1 cellular context compared by ENCODE assay signal in the genomic region with DNA sequence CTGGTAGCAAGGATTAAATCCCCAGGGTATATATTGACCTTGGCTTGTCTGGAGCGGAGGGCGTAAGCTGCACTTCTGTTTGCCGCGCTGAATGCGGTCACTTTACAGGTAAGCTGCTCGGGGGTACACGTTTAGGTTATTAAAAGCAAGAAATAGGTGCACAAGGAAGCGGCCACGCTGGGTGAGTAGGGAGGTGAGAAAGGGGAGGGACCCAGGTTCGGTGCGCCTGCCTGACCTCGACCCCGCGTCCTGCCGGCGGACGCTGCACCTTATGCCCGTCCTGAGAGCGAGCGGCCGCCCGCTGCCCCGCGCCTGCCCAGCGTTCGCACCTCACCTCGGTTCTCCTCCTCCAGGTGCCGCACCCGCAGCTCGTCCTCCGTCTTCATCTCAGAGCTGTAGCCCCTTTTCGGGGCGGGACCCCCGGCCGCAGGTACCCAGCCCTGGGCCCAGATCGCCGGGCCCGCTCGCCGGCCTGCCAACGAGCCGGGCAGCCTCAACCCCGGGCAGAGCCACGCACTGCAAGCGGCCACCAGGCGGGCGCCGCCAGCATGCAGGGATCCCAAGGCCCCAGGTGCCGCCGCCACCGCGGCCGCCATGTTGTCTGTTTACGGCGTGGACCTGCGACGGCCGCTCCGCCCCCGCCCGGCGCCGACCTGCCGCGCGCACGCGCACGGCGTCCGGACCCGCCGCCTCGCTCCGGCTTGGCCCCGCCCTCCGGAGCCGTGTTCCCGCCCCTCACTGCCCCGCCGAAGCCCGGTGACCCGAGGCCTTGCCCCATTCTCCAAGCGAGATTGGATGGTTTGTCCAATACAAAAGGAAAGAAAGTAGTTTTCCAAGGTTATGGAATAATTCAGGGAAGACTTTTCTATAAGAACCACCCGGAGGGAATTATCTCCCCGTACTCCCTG.
TF ChIP-seq lines count a peak whose summit lies in the region.

Gene AUH (minus strand): TSS at position 625 of the 908 bp plus-strand sequence. CDS start 29 bp downstream, at position 596.

TF ChIP-seq in GM12878, 131 proteins besides CTCF, POLR2A, EP300 and RAD21 (continued from another document and continues in another):
- TF ChIP-seq, protein P1, sequence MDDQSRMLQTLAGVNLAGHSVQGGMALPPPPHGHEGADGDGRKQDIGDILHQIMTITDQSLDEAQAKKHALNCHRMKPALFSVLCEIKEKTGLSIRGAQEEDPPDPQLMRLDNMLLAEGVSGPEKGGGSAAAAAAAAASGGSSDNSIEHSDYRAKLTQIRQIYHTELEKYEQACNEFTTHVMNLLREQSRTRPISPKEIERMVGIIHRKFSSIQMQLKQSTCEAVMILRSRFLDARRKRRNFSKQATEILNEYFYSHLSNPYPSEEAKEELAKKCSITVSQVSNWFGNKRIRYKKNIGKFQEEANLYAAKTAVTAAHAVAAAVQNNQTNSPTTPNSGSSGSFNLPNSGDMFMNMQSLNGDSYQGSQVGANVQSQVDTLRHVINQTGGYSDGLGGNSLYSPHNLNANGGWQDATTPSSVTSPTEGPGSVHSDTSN (IDR thresholded peaks at IDR 0.05; ENCODE audit: insufficient replicate concordance, low read depth, low read length), result no peak
- TF ChIP-seq NR2F1 (conservative IDR thresholded peaks at IDR 0.05) (peak; percentile 86), MYC (IDR thresholded peaks at IDR 0.05; ENCODE audit: insufficient read depth, insufficient read length, insufficient replicate concordance, low read length, severe bottlenecking) (peak; percentile 40), TCF3 (IDR thresholded peaks at IDR 0.05; ENCODE audit: borderline replicate concordance, insufficient read depth, low read depth, low read length) (0 out of 2 replicates have a peak, but pooled peaks have one; percentile 64), YY1 (IDR thresholded peaks at IDR 0.05; ENCODE audit: low read depth, low read length) (peak; percentile 97), CREM (IDR thresholded peaks at IDR 0.05; ENCODE audit: low read depth) (peak; percentile 64), RB1 (IDR thresholded peaks at IDR 0.05; ENCODE audit: borderline replicate concordance) (peak; percentile 65; the same call in 1 of the 2 replicates), JUND (IDR thresholded peaks at IDR 0.05; ENCODE audit: low read depth, low read length) (no peak), CEBPB (IDR thresholded peaks at IDR 0.05; ENCODE audit: borderline replicate concordance in 1 of 2, low read depth in 2 of 2, low read length in 2 of 2) (no peak), ZNF207 (IDR thresholded peaks at IDR 0.05; ENCODE audit: borderline replicate concordance) (0 out of 2 replicates have a peak, but pooled peaks have one; percentile 69), MXI1 (IDR thresholded peaks at IDR 0.05; ENCODE audit: low read depth, low read length) (0 out of 2 replicates have a peak, but pooled peaks have one; percentile 63), ZNF687 (IDR thresholded peaks at IDR 0.05) (peak; percentile 55; the same call in 1 of the 2 replicates), HDAC6 (IDR thresholded peaks at IDR 0.05; ENCODE audit: unreplicated experiment) (no peak), GATAD2B (conservative IDR thresholded peaks at IDR 0.05; ENCODE audit: low read depth) (peak; percentile 79), KAT2A (conservative IDR thresholded peaks at IDR 0.05; ENCODE audit: control insufficient read depth, low read depth, low read length) (no peak), CREB1 (IDR thresholded peaks at IDR 0.05; ENCODE audit: low read depth) (peak; percentile 76; the same call in 1 of the 2 replicates), SRF (IDR thresholded peaks at IDR 0.05; ENCODE audit: low read depth in 2 of 2, low read length in 2 of 2) (peak in 1 of 2 experiments; percentile 41; a peak in 1 of 4 replicates), RCOR1 (conservative IDR thresholded peaks at IDR 0.05; ENCODE audit: low read depth, low read length) (no peak), CBFB (IDR thresholded peaks at IDR 0.05; ENCODE audit: low read depth) (no peak), SMAD1 (IDR thresholded peaks at IDR 0.05; ENCODE audit: low read depth, partially characterized antibody) (no peak), IKZF2 (IDR thresholded peaks at IDR 0.05) (no peak), PAX5 (IDR thresholded peaks at IDR 0.05; ENCODE audit: borderline replicate concordance, low read depth, low read length) (0 out of 2 replicates have a peak, but pooled peaks have one; percentile 25), EGR1 (IDR thresholded peaks at IDR 0.05; ENCODE audit: borderline replicate concordance in 1 of 2, low read depth in 2 of 2, low read length in 2 of 2) (peak in 1 of 2 experiments; percentile 98; a peak in 2 of 3 replicates), ZNF24 (IDR thresholded peaks at IDR 0.05) (no peak), ATF7 (IDR thresholded peaks at IDR 0.05; ENCODE audit: low read depth) (no peak), LARP7 (IDR thresholded peaks at IDR 0.05) (peak; percentile 98), EZH2 (IDR thresholded peaks at IDR 0.05; ENCODE audit: borderline replicate concordance, control insufficient read depth, low read depth, low read length) (no peak), ZBTB40 (IDR thresholded peaks at IDR 0.05; ENCODE audit: borderline replicate concordance) (no peak), ZSCAN29 (IDR thresholded peaks at IDR 0.05) (no peak), ATF2 (IDR thresholded peaks at IDR 0.05; ENCODE audit: low read length) (no peak), SP1 (IDR thresholded peaks at IDR 0.05; ENCODE audit: low read depth, low read length) (peak; percentile 27), FOS (IDR thresholded peaks at IDR 0.05; ENCODE audit: borderline replicate concordance, extremely low read depth, insufficient read length) (no peak)
- TF ChIP-seq, protein P2, sequence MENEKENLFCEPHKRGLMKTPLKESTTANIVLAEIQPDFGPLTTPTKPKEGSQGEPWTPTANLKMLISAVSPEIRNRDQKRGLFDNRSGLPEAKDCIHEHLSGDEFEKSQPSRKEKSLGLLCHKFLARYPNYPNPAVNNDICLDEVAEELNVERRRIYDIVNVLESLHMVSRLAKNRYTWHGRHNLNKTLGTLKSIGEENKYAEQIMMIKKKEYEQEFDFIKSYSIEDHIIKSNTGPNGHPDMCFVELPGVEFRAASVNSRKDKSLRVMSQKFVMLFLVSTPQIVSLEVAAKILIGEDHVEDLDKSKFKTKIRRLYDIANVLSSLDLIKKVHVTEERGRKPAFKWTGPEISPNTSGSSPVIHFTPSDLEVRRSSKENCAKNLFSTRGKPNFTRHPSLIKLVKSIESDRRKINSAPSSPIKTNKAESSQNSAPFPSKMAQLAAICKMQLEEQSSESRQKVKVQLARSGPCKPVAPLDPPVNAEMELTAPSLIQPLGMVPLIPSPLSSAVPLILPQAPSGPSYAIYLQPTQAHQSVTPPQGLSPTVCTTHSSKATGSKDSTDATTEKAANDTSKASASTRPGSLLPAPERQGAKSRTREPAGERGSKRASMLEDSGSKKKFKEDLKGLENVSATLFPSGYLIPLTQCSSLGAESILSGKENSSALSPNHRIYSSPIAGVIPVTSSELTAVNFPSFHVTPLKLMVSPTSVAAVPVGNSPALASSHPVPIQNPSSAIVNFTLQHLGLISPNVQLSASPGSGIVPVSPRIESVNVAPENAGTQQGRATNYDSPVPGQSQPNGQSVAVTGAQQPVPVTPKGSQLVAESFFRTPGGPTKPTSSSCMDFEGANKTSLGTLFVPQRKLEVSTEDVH (IDR thresholded peaks at IDR 0.05; ENCODE audit: low read depth, partially characterized antibody), result no peak
- TF ChIP-seq, protein P3, sequence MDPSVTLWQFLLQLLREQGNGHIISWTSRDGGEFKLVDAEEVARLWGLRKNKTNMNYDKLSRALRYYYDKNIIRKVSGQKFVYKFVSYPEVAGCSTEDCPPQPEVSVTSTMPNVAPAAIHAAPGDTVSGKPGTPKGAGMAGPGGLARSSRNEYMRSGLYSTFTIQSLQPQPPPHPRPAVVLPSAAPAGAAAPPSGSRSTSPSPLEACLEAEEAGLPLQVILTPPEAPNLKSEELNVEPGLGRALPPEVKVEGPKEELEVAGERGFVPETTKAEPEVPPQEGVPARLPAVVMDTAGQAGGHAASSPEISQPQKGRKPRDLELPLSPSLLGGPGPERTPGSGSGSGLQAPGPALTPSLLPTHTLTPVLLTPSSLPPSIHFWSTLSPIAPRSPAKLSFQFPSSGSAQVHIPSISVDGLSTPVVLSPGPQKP (IDR thresholded peaks at IDR 0.05; ENCODE audit: low read depth, low read length), result no peak
- TF ChIP-seq, protein P4, sequence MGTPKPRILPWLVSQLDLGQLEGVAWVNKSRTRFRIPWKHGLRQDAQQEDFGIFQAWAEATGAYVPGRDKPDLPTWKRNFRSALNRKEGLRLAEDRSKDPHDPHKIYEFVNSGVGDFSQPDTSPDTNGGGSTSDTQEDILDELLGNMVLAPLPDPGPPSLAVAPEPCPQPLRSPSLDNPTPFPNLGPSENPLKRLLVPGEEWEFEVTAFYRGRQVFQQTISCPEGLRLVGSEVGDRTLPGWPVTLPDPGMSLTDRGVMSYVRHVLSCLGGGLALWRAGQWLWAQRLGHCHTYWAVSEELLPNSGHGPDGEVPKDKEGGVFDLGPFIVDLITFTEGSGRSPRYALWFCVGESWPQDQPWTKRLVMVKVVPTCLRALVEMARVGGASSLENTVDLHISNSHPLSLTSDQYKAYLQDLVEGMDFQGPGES (IDR thresholded peaks at IDR 0.05), result no peak
